ENCODE assay signal across 1 cellular context in the genomic region with DNA sequence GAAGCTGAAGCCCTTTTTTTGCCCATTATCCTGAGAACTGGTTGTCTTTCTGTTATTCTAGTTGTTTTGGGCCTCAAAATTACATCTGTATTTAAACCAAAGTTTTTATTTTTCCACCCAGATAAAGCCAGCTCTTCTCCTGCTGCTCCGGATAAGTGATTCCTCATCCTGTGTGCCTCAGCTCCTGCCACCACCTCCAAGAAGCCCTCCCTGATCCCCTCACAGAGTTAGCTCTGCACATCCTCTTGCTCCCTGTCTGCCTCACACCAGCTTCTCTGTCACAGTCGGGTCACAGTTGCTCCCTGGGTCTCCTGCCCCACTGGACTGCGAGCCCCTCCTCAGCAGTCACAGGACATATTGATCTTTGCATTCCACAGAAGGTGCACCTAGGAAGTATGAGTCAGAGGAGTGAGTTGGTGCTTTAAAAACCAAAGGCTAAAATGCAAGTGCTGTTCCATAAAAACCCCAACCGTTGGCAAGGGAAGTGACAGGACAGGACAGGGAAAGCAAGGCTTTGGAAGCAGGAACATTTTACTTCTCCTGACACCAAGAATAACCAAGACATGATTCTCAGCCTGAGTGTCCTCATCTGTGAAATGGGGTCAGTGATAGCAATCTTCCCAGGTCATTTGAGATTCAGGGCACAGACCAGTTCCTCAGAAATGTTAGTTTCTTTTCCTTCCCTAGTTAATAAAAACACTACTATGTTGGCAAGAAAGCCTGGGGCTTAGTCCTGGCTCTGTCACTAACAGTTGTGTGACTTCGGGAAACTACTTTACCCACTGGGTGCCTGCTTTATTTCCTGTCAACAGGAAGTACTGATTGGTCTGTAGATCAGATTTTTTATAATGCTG.
A peak's percentile ranks its signal among the peaks of the same experiment; 100 is the strongest.
TF ChIP-seq lines count a peak whose summit lies in the region.

No MANE protein-coding gene starts in this region.

TF ChIP-seq in HepG2, 621 proteins besides CTCF, POLR2A, EP300 and RAD21 (continued from another document):
- TF ChIP-seq, protein P1, sequence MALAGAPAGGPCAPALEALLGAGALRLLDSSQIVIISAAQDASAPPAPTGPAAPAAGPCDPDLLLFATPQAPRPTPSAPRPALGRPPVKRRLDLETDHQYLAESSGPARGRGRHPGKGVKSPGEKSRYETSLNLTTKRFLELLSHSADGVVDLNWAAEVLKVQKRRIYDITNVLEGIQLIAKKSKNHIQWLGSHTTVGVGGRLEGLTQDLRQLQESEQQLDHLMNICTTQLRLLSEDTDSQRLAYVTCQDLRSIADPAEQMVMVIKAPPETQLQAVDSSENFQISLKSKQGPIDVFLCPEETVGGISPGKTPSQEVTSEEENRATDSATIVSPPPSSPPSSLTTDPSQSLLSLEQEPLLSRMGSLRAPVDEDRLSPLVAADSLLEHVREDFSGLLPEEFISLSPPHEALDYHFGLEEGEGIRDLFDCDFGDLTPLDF (CRISPR knock-in tag; IDR thresholded peaks at IDR 0.05): no peak
- no peak for TF ChIP-seq GZF1 (CRISPR knock-in tag; IDR thresholded peaks at IDR 0.05)
- no peak for TF ChIP-seq KLF11 (CRISPR knock-in tag; IDR thresholded peaks at IDR 0.05)
- TF ChIP-seq ZNF430 (CRISPR knock-in tag; IDR thresholded peaks at IDR 0.05): no peak
- TF ChIP-seq ONECUT2 (CRISPR knock-in tag; IDR thresholded peaks at IDR 0.05): peak; percentile 85
- TF ChIP-seq HNF4G (IDR thresholded peaks at IDR 0.05; ENCODE audit: borderline replicate concordance, low read depth, low read length): no peak
- TF ChIP-seq HNF4G (CRISPR knock-in tag; IDR thresholded peaks at IDR 0.05; ENCODE audit: borderline replicate concordance, low read depth): no peak
- TF ChIP-seq MBNL3 (CRISPR knock-in tag; conservative IDR thresholded peaks at IDR 0.05): no peak
- no peak for TF ChIP-seq ZNF7 (CRISPR knock-in tag; IDR thresholded peaks at IDR 0.05)
- no peak for TF ChIP-seq SP140L (CRISPR knock-in tag; IDR thresholded peaks at IDR 0.05; ENCODE audit: borderline replicate concordance)
- TF ChIP-seq FOSL2 (CRISPR knock-in tag; IDR thresholded peaks at IDR 0.05): peak; percentile 96
- TF ChIP-seq KLF16 (CRISPR knock-in tag; IDR thresholded peaks at IDR 0.05): no peak
- TF ChIP-seq, protein P2, sequence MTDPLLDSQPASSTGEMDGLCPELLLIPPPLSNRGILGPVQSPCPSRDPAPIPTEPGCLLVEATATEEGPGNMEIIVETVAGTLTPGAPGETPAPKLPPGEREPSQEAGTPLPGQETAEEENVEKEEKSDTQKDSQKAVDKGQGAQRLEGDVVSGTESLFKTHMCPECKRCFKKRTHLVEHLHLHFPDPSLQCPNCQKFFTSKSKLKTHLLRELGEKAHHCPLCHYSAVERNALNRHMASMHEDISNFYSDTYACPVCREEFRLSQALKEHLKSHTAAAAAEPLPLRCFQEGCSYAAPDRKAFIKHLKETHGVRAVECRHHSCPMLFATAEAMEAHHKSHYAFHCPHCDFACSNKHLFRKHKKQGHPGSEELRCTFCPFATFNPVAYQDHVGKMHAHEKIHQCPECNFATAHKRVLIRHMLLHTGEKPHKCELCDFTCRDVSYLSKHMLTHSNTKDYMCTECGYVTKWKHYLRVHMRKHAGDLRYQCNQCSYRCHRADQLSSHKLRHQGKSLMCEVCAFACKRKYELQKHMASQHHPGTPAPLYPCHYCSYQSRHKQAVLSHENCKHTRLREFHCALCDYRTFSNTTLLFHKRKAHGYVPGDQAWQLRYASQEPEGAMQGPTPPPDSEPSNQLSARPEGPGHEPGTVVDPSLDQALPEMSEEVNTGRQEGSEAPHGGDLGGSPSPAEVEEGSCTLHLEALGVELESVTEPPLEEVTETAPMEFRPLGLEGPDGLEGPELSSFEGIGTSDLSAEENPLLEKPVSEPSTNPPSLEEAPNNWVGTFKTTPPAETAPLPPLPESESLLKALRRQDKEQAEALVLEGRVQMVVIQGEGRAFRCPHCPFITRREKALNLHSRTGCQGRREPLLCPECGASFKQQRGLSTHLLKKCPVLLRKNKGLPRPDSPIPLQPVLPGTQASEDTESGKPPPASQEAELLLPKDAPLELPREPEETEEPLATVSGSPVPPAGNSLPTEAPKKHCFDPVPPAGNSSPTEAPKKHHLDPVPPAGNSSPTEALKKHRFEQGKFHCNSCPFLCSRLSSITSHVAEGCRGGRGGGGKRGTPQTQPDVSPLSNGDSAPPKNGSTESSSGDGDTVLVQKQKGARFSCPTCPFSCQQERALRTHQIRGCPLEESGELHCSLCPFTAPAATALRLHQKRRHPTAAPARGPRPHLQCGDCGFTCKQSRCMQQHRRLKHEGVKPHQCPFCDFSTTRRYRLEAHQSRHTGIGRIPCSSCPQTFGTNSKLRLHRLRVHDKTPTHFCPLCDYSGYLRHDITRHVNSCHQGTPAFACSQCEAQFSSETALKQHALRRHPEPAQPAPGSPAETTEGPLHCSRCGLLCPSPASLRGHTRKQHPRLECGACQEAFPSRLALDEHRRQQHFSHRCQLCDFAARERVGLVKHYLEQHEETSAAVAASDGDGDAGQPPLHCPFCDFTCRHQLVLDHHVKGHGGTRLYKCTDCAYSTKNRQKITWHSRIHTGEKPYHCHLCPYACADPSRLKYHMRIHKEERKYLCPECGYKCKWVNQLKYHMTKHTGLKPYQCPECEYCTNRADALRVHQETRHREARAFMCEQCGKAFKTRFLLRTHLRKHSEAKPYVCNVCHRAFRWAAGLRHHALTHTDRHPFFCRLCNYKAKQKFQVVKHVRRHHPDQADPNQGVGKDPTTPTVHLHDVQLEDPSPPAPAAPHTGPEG (CRISPR knock-in tag; IDR thresholded peaks at IDR 0.05): no peak
- no peak for TF ChIP-seq SNAPC2 (CRISPR knock-in tag; IDR thresholded peaks at IDR 0.05)
- no peak for TF ChIP-seq ZKSCAN5 (CRISPR knock-in tag; IDR thresholded peaks at IDR 0.05)
- TF ChIP-seq ZNF652 (CRISPR knock-in tag; IDR thresholded peaks at IDR 0.05; ENCODE audit: borderline replicate concordance, low read depth): no peak
- TF ChIP-seq ZNF576 (CRISPR knock-in tag; IDR thresholded peaks at IDR 0.05): no peak
- TF ChIP-seq POLR2AphosphoS5 (IDR thresholded peaks at IDR 0.05; ENCODE audit: low read depth, low read length): no peak
